Comparison of ENCODE assay signal across 8 cellular contexts in genomic region chr20:37178839-37179670, GRCh38.
A peak's percentile ranks its signal among the peaks of the same experiment; 100 is the strongest.
DNase-seq lines count a peak whose midpoint lies in the region; ATAC-seq and TF ChIP-seq lines count a peak whose summit lies in the region.

MROH8 (minus strand) TSS chr20:37179548.
RPN2 (plus strand) TSS chr20:37179330; CDS start chr20:37179357, 27 bp downstream.

- peaks cover 64% of the 10 kb centered on the region for H3K79me2 ChIP-seq in OCI-LY3 (ENCODE audit: low read length)

- peak within 1 kb of the TSS; percentile 54; the same call in 1 of the 2 replicates for H2AFZ ChIP-seq in OCI-LY3 (ENCODE audit: low read depth, low read length)

- peak within 1 kb of the TSS; percentile 77 for H3K27ac ChIP-seq in OCI-LY3 (ENCODE audit: low read length)

- H3K27me3 ChIP-seq in OCI-LY3 (ENCODE audit: low read depth, low read length): no peaks in the 10 kb centered on the region

- H4K20me1 ChIP-seq in OCI-LY3 (ENCODE audit: insufficient read depth, low read length): peaks cover 26% of the 10 kb centered on the region

- peak within 1 kb of the TSS; percentile 88 for H3K9ac ChIP-seq in OCI-LY3 (ENCODE audit: low read length)

- no peaks in the 10 kb centered on the region for H3K9me3 ChIP-seq in OCI-LY3 (ENCODE audit: insufficient read depth, low read length)

- peak within 1 kb of the TSS; percentile 79 for H3K4me3 ChIP-seq in OCI-LY3 (ENCODE audit: low read length)

- H3K4me2 ChIP-seq in OCI-LY3 (ENCODE audit: low read length): peak within 1 kb of the TSS; percentile 90

- peak; percentile 93 for DNase-seq in DMS 273 treated with DMSO at 0.1 percent for 48 hours (lab: John Stamatoyannopoulos, UW)
- peak; percentile 88 for DNase-seq in HuH-7.5 (ENCODE audit: low spot score)
- DNase-seq in activated T-cell treated with anti-CD3 and anti-CD28 coated beads for 24 hours (ENCODE audit: low read depth): peak; percentile 95
- DNase-seq in epidermal melanocyte (ENCODE audit: insufficient read length, low spot score): peak; percentile 77
- peak; percentile 88 for DNase-seq in middle frontal gyrus (ENCODE audit: extremely low spot score, low spot score)
- peak; percentile 88 for DNase-seq in stimulated activated CD8-positive, alpha-beta memory T cell treated with anti-CD3 and anti-CD28 coated beads, Interleukin-2, amount 100 ng/mL, for 1 hour (ENCODE audit: low read depth in 2 of 2)

- peaks cover 15% of the 10 kb centered on the region for H3K4me1 ChIP-seq in OCI-LY3 (ENCODE audit: low read length)

- peak; percentile 87 for ATAC-seq in GM21528 (IDR thresholded peaks at IDR 0.05; ENCODE audit: low FRiP score, unreplicated experiment)

- peaks cover 24% of the 10 kb centered on the region for H3K36me3 ChIP-seq in OCI-LY3 (replicated peaks; ENCODE audit: low read depth, low read length)

- TF ChIP-seq CTCF in OCI-LY3 (IDR thresholded peaks at IDR 0.05; ENCODE audit: low read depth, low read length): no peak

Comparison
In these comparisons a context has a peak if more than half of its experiments do, and no peak if none do; other contexts are left out.
1. Peak in every context shown above with its lines: DNase-seq, ATAC-seq, H3K4me3 ChIP-seq and H3K27ac ChIP-seq.